1 cellular context compared by ENCODE assay signal in genomic region chr20:39021748-39022147, GRCh38.
TF ChIP-seq lines count a peak whose summit lies in the region.

No MANE protein-coding gene starts in this region.

TF ChIP-seq in HepG2, 621 proteins besides CTCF, POLR2A, EP300 and RAD21:
- TF ChIP-seq AHR (CRISPR knock-in tag; IDR thresholded peaks at IDR 0.05): no peak
- no peak for TF ChIP-seq ZNF101 (CRISPR knock-in tag; IDR thresholded peaks at IDR 0.05; ENCODE audit: borderline replicate concordance, low read depth)
- no peak for TF ChIP-seq SMYD3 (CRISPR knock-in tag; IDR thresholded peaks at IDR 0.05)
- TF ChIP-seq SP140L (CRISPR knock-in tag; IDR thresholded peaks at IDR 0.05; ENCODE audit: borderline replicate concordance): no peak
- TF ChIP-seq ZNF777 (CRISPR knock-in tag; IDR thresholded peaks at IDR 0.05): no peak
- TF ChIP-seq MATR3 (CRISPR knock-in tag; IDR thresholded peaks at IDR 0.05): no peak
- TF ChIP-seq GFI1 (CRISPR knock-in tag; IDR thresholded peaks at IDR 0.05; ENCODE audit: borderline replicate concordance): no peak
- no peak for TF ChIP-seq ZNF558 (CRISPR knock-in tag; IDR thresholded peaks at IDR 0.05; ENCODE audit: borderline replicate concordance)
- TF ChIP-seq SRY (CRISPR knock-in tag; IDR thresholded peaks at IDR 0.05): no peak
- no peak for TF ChIP-seq ZNF75D (CRISPR knock-in tag; IDR thresholded peaks at IDR 0.05; ENCODE audit: borderline replicate concordance)
- no peak for TF ChIP-seq ZNF275 (CRISPR knock-in tag; IDR thresholded peaks at IDR 0.05; ENCODE audit: borderline replicate concordance)
- TF ChIP-seq HMG20A (CRISPR knock-in tag; IDR thresholded peaks at IDR 0.05; ENCODE audit: borderline replicate concordance): no peak
